8 cellular contexts compared by ENCODE assay signal in genomic region chr1:156119503-156120209, GRCh38. TPM values are rescaled to one million over a fixed set of nuclear protein-coding genes. Genes with fewer than 3 reads are reported as not detected.
DNase-seq lines count a peak whose midpoint lies in the region; ATAC-seq, FAIRE-seq and TF ChIP-seq lines count a peak whose summit lies in the region.

No MANE protein-coding gene starts in this region.

- peak overlapping the region; percentile 68 for H3K4me2 ChIP-seq in HepG2 (ENCODE audit: low read depth, low read length)

- H4K20me1 ChIP-seq in HepG2 (ENCODE audit: insufficient read depth, low read length), result peaks cover 6% of the 10 kb centered on the region; the same call in 1 of the 2 replicates

- H2AFZ ChIP-seq in HepG2 (ENCODE audit: low read length), result no peak overlapping the region

- TF ChIP-seq CTCF in CD4-positive, alpha-beta T cell (IDR thresholded peaks at IDR 0.05), result no peak
- TF ChIP-seq CTCF in HepG2 (CRISPR knock-in tag; IDR thresholded peaks at IDR 0.05) (no peak), uterus (IDR thresholded peaks at IDR 0.05) (no peak), GM10248 (IDR thresholded peaks at IDR 0.05; ENCODE audit: control extremely low read depth, extremely low read depth, low read depth, missing control alignments) (no peak)

- peaks cover 32% of the 10 kb centered on the region for H3K27me3 Mint-ChIP-seq in CD4-positive, alpha-beta T cell

- no peak for TF ChIP-seq RAD21 in HepG2 (CRISPR knock-in tag; IDR thresholded peaks at IDR 0.05)

- no peaks in the 10 kb centered on the region for H3K9me3 ChIP-seq in CD4-positive, alpha-beta T cell (ENCODE audit: control insufficient read depth, low read length)
- H3K9me3 ChIP-seq in HepG2 (ENCODE audit: low read length) (no peaks in the 10 kb centered on the region), uterus (no peaks in the 10 kb centered on the region)

- CTCF ChIA-PET in CD4-positive, alpha-beta T cell (lab: Charles Lee), result interaction anchor here (1.2 to 10.7 kb wide), 3 partner anchors 10 to 105 kb away, joined by 3 to 101 read pairs (median 4); no protein-coding TSS in a partner anchor
- CTCF ChIA-PET in HepG2 (lab: Yijun Ruan, JAX; ENCODE audit: low intra/inter-chr PET ratio, low total read pairs), result no interaction called here
- CTCF ChIA-PET in GM10248 (lab: Yijun Ruan, JAX), result interaction anchor here (1.0 to 27.7 kb wide), 4 partner anchors 9 to 105 kb away, joined by 5 to 1172 read pairs (median 68); partner anchors contain the start of gene MEX3A

- no peaks in the 10 kb centered on the region for H3K9me3 Mint-ChIP-seq in CD4-positive, alpha-beta T cell

- FAIRE-seq in HepG2 (lab: Jason Lieb, UNC), result no peak

- H3K79me2 ChIP-seq in HepG2 (ENCODE audit: insufficient read depth, low read length), result peaks cover 95% of the 10 kb centered on the region

- H3K36me3 ChIP-seq in HepG2 (replicated peaks in 1 of 2; ENCODE audit: control insufficient read depth in 1 of 2, insufficient read depth in 2 of 2, low read length in 2 of 2) (peaks cover 0 to 7% of the 10 kb centered on the region in 2 experiments; a peak in 4 of 5 replicates), uterus (no peaks in the 10 kb centered on the region)

- WGBS in HepG2 (ENCODE audit: low lambda C conversion rate), result 66% methylated on average over 3 of the region's 3 CpGs

- H3K4me1 ChIP-seq in HepG2 (ENCODE audit: insufficient read depth, low read length) (peaks cover 85% of the 10 kb centered on the region), uterus (peaks cover 22 to 36% of the 10 kb centered on the region in 2 donors)

- peaks cover 49% of the 10 kb centered on the region for H3K4me1 Mint-ChIP-seq in CD4-positive, alpha-beta T cell (ENCODE audit: low read depth)

- no TSS peak for BruUV-seq in HepG2 (replicated peaks; lab: Mats Ljungman, UMichigan)

- H3K36me3 Mint-ChIP-seq in CD4-positive, alpha-beta T cell (ENCODE audit: low read depth), result peaks cover 12% of the 10 kb centered on the region

- peaks cover 14% of the 10 kb centered on the region for H3K27me3 ChIP-seq in CD4-positive, alpha-beta T cell (ENCODE audit: control insufficient read depth, insufficient read depth, low read length)
- H3K27me3 ChIP-seq in HepG2 (ENCODE audit: control insufficient read depth in 1 of 2, insufficient read depth in 2 of 2, low read length in 2 of 2) (no peaks in the 10 kb centered on the region; a peak in 1 of 5 replicates), uterus (no peaks in the 10 kb centered on the region)

- no peak overlapping the region for H3K27ac ChIP-seq in CD4-positive, alpha-beta T cell (ENCODE audit: low read depth, low read length)
- H3K27ac ChIP-seq in HepG2 (ENCODE audit: extremely low read length, insufficient read depth, low read length), result peak overlapping the region; percentile 91
- H3K27ac ChIP-seq in uterus, result peak overlapping the region; percentile 97 to 99

- H3K9ac ChIP-seq in HepG2 (ENCODE audit: insufficient read depth, low read depth, low read length), result peak overlapping the region; percentile 48

- peak overlapping the region; percentile 25 for H3K4me3 Mint-ChIP-seq in CD4-positive, alpha-beta T cell

- ATAC-seq in CD4-positive, alpha-beta T cell (ENCODE audit: poor library complexity), result no peak
- ATAC-seq in HepG2, result no peak
- no peak for ATAC-seq in HG02852 (IDR thresholded peaks at IDR 0.05; ENCODE audit: unreplicated experiment)

- peak overlapping the region in 1 of 3 experiments; percentile 38; a peak in 2 of 6 replicates for H3K4me3 ChIP-seq in HepG2 (replicated peaks in 1 of 3; ENCODE audit: insufficient read depth in 1 of 3, low read depth in 2 of 3, low read length in 3 of 3)
- H3K4me3 ChIP-seq in uterus, result peak overlapping the region; percentile 82 to 96

- H3K27ac Mint-ChIP-seq in CD4-positive, alpha-beta T cell, result peak overlapping the region; percentile 51

- TF ChIP-seq EP300 in HepG2 (IDR thresholded peaks at IDR 0.05; ENCODE audit: low read depth in 2 of 2, low read length in 2 of 2) (no peak), HepG2 (CRISPR knock-in tag; IDR thresholded peaks at IDR 0.05; ENCODE audit: borderline replicate concordance) (no peak)

- peak in 2 of 10 experiments; percentile 42 to 45 for DNase-seq in CD4-positive, alpha-beta T cell
- peak; percentile 56 for DNase-seq in NCI-H226
- peak; percentile 74 for DNase-seq in astrocyte of the hippocampus (ENCODE audit: low read depth, low spot score)
- no peak for DNase-seq in HepG2 (ENCODE audit: low spot score)
- DNase-seq in uterus, result peak; percentile 63
- DNase-seq in GM10248 (ENCODE audit: extremely low spot score), result no peak
- no peak for DNase-seq in cerebellar nuclear complex (lab: John Stamatoyannopoulos, UW)

- in situ Hi-C loops in HepG2 (cut with HindIII; ENCODE audit: extremely low pct_ligation_motif_present, low pct_unique_long_range_greater_than_20kb), result no loop called here

- POLR2A ChIA-PET in CD4-positive, alpha-beta T cell (lab: Charles Lee), result interaction anchor here (1.4 kb wide), 2 partner anchors 14 to 93 kb away, joined by 3 to 4 read pairs; partner anchors contain the start of gene PMF1
- POLR2A ChIA-PET in HepG2 (lab: Yijun Ruan, JAX), result interaction anchor here (1.0 to 4.8 kb wide), 7 partner anchors 9 to 218 kb away, joined by 3 to 108 read pairs (median 7); partner anchors contain the start of genes CCT3, MEX3A, PMF1 and TSACC
- POLR2A ChIA-PET in GM10248 (lab: Yijun Ruan, JAX), result interaction anchor here (1.1 to 17.9 kb wide), 4 partner anchors 7 to 18 kb away, joined by 3 to 266 read pairs (median 5); no protein-coding TSS in a partner anchor

- intact Hi-C loops in CD4-positive, alpha-beta T cell (cut with DNase I, micrococcal nuclease), result no loop called here
- intact Hi-C loops in HepG2 (cut with micrococcal nuclease; ENCODE audit: unreplicated experiment) (no loop called here), uterus (cut with DNase I; ENCODE audit: low total_unique reads) (no loop called here)

- no peak for TF ChIP-seq POLR2A in HepG2 (IDR thresholded peaks at IDR 0.05; ENCODE audit: insufficient read depth in 1 of 2, low read depth in 2 of 2, low read length in 2 of 2)
- no peak for TF ChIP-seq POLR2A in uterus (IDR thresholded peaks at IDR 0.05)

RNA-seq across cellular contexts. Expression of gene LMNA, which starts 5.1 kb away (rescaled TPM):
- total RNA-seq in CD4-positive, alpha-beta T cell, result 100 to 1,000 TPM; 435 to 455 TPM
- total RNA-seq in HepG2 (2016; rRNA removed; fragmentation: Illumina TruSeq; extraction: Trizol) (190 and 225 TPM in 2 replicates), uterus (100 to 1,000 TPM; 245 to 533 (median 373) TPM)
- total RNA-seq in HepG2 (2016; cell fraction: cytosol; rRNA removed; fragmentation: Illumina TruSeq; extraction: Trizol; ENCODE audit: low read depth), result 16.7 and 20.3 TPM in 2 replicates
- 150 and 214 TPM in 2 replicates for total RNA-seq in HepG2 (2016; cell fraction: insoluble cytoplasmic fraction; rRNA removed; fragmentation: Illumina TruSeq; extraction: Trizol)
- 22.8 and 26.6 TPM in 2 replicates for total RNA-seq in HepG2 (2016; cell fraction: membrane; rRNA removed; fragmentation: Illumina TruSeq; extraction: Trizol)
- 106 and 117 TPM in 2 replicates for total RNA-seq in HepG2 (2016; cell fraction: nucleus; rRNA removed; fragmentation: Illumina TruSeq; extraction: Trizol)
- 107 and 110 TPM in 2 replicates for polyA plus RNA-seq in HepG2 (2011; rRNA removed)
- 79.6 and 122 TPM in 2 replicates for polyA plus RNA-seq in HepG2 (2011; cell fraction: cytosol; rRNA removed)
- polyA plus RNA-seq in HepG2 (2011; cell fraction: nucleus; rRNA removed), result 236 and 366 TPM in 2 replicates
- polyA plus RNA-seq in HepG2 (2012), result 86.7 and 101 TPM in 2 replicates
- 11.1 and 13.2 TPM in 2 replicates for polyA plus RNA-seq in HepG2 (2016; cell fraction: cytosol; fragmentation: Illumina TruSeq; extraction: Trizol; ENCODE audit: low read depth)
- polyA plus RNA-seq in HepG2 (2016; cell fraction: insoluble cytoplasmic fraction; fragmentation: Illumina TruSeq; extraction: Trizol; ENCODE audit: low read depth), result 143 and 179 TPM in 2 replicates
- polyA plus RNA-seq in HepG2 (2016; cell fraction: membrane; fragmentation: Illumina TruSeq; extraction: Trizol; ENCODE audit: low read depth), result 12.6 and 16.9 TPM in 2 replicates
- 177 and 182 TPM in 2 replicates for polyA plus RNA-seq in HepG2 (2016; cell fraction: nucleus; fragmentation: Illumina TruSeq; extraction: Trizol; ENCODE audit: insufficient read depth, low read depth)
- 159 and 307 TPM in 2 replicates for polyA minus RNA-seq in HepG2 (2011; rRNA and poly(A)+ RNA removed; ENCODE audit: low replicate concordance)
- polyA minus RNA-seq in HepG2 (2011; cell fraction: cytosol; rRNA and poly(A)+ RNA removed), result 120 and 130 TPM in 2 replicates
- polyA minus RNA-seq in HepG2 (2011; cell fraction: nucleus; rRNA and poly(A)+ RNA removed), result 67.7 and 70.4 TPM in 2 replicates

RNA-seq across cellular contexts. Expression of gene SEMA4A, which starts 33.7 kb away (rescaled TPM):
- total RNA-seq in CD4-positive, alpha-beta T cell, result 10 to 100 TPM in 1 of 2 experiments, 1 to 10 TPM in 1; 9.4 to 10.1 TPM
- total RNA-seq in HepG2 (2016; rRNA removed; fragmentation: Illumina TruSeq; extraction: Trizol), result 0.09 TPM in 1 of 2 replicates, not detected in the other
- total RNA-seq in HepG2 (2016; cell fraction: cytosol; rRNA removed; fragmentation: Illumina TruSeq; extraction: Trizol; ENCODE audit: low read depth), result not detected in 2 replicates
- 0.15 TPM in 1 of 2 replicates, not detected in the other for total RNA-seq in HepG2 (2016; cell fraction: insoluble cytoplasmic fraction; rRNA removed; fragmentation: Illumina TruSeq; extraction: Trizol)
- not detected in 2 replicates for total RNA-seq in HepG2 (2016; cell fraction: membrane; rRNA removed; fragmentation: Illumina TruSeq; extraction: Trizol)
- total RNA-seq in HepG2 (2016; cell fraction: nucleus; rRNA removed; fragmentation: Illumina TruSeq; extraction: Trizol), result 0.13 TPM in 1 of 2 replicates, not detected in the other
- 0.14 and 0.20 TPM in 2 replicates for polyA plus RNA-seq in HepG2 (2011; rRNA removed)
- polyA plus RNA-seq in HepG2 (2011; cell fraction: cytosol; rRNA removed), result 0.08 and 0.09 TPM in 2 replicates
- polyA plus RNA-seq in HepG2 (2011; cell fraction: nucleus; rRNA removed), result 0.21 and 0.61 TPM in 2 replicates
- 0.19 and 0.21 TPM in 2 replicates for polyA plus RNA-seq in HepG2 (2012)
- not detected in 2 replicates for polyA plus RNA-seq in HepG2 (2016; cell fraction: cytosol; fragmentation: Illumina TruSeq; extraction: Trizol; ENCODE audit: low read depth)
- polyA plus RNA-seq in HepG2 (2016; cell fraction: insoluble cytoplasmic fraction; fragmentation: Illumina TruSeq; extraction: Trizol; ENCODE audit: low read depth), result 0.45 TPM in 1 of 2 replicates, not detected in the other
- polyA plus RNA-seq in HepG2 (2016; cell fraction: membrane; fragmentation: Illumina TruSeq; extraction: Trizol; ENCODE audit: low read depth), result not detected in 2 replicates
- polyA plus RNA-seq in HepG2 (2016; cell fraction: nucleus; fragmentation: Illumina TruSeq; extraction: Trizol; ENCODE audit: insufficient read depth, low read depth), result 0.15 TPM in 1 of 2 replicates, not detected in the other
- 0.88 and 18.6 TPM in 2 replicates for polyA minus RNA-seq in HepG2 (2011; rRNA and poly(A)+ RNA removed; ENCODE audit: low replicate concordance)
- polyA minus RNA-seq in HepG2 (2011; cell fraction: cytosol; rRNA and poly(A)+ RNA removed), result not detected in 2 replicates
- polyA minus RNA-seq in HepG2 (2011; cell fraction: nucleus; rRNA and poly(A)+ RNA removed), result 0.39 TPM in 1 of 2 replicates, not detected in the other
- 1 to 10 TPM in 3 of 4 donors, not detected in 1; 3.1 to 8.2 (median 4.1) TPM for total RNA-seq in uterus

RNA-seq across cellular contexts. Expression of gene MEX3A, which starts 37.4 kb away (rescaled TPM):
- total RNA-seq in CD4-positive, alpha-beta T cell, result under 1 TPM; 0.27 to 0.36 TPM
- total RNA-seq in HepG2 (2016; rRNA removed; fragmentation: Illumina TruSeq; extraction: Trizol) (7.6 TPM in 2 replicates), uterus (10 to 100 TPM in 1 of 4 donors, 1 to 10 TPM in 1, under 1 TPM in 2; 0.29 to 13.3 (median 2.0) TPM)
- total RNA-seq in HepG2 (2016; cell fraction: cytosol; rRNA removed; fragmentation: Illumina TruSeq; extraction: Trizol; ENCODE audit: low read depth), result 1.4 and 2.5 TPM in 2 replicates
- total RNA-seq in HepG2 (2016; cell fraction: insoluble cytoplasmic fraction; rRNA removed; fragmentation: Illumina TruSeq; extraction: Trizol), result 5.3 and 7.9 TPM in 2 replicates
- total RNA-seq in HepG2 (2016; cell fraction: membrane; rRNA removed; fragmentation: Illumina TruSeq; extraction: Trizol), result 4.5 and 7.8 TPM in 2 replicates
- total RNA-seq in HepG2 (2016; cell fraction: nucleus; rRNA removed; fragmentation: Illumina TruSeq; extraction: Trizol), result 6.2 and 7.5 TPM in 2 replicates
- polyA plus RNA-seq in HepG2 (2011; rRNA removed), result 9.0 and 9.1 TPM in 2 replicates
- 7.3 and 8.1 TPM in 2 replicates for polyA plus RNA-seq in HepG2 (2011; cell fraction: cytosol; rRNA removed)
- 11.9 and 12.9 TPM in 2 replicates for polyA plus RNA-seq in HepG2 (2011; cell fraction: nucleus; rRNA removed)
- 4.3 and 9.1 TPM in 2 replicates for polyA plus RNA-seq in HepG2 (2012)
- 2.9 and 3.3 TPM in 2 replicates for polyA plus RNA-seq in HepG2 (2016; cell fraction: cytosol; fragmentation: Illumina TruSeq; extraction: Trizol; ENCODE audit: low read depth)
- polyA plus RNA-seq in HepG2 (2016; cell fraction: insoluble cytoplasmic fraction; fragmentation: Illumina TruSeq; extraction: Trizol; ENCODE audit: low read depth), result 10.7 and 11.1 TPM in 2 replicates
- 4.7 and 6.0 TPM in 2 replicates for polyA plus RNA-seq in HepG2 (2016; cell fraction: membrane; fragmentation: Illumina TruSeq; extraction: Trizol; ENCODE audit: low read depth)
- polyA plus RNA-seq in HepG2 (2016; cell fraction: nucleus; fragmentation: Illumina TruSeq; extraction: Trizol; ENCODE audit: insufficient read depth, low read depth), result 14.7 and 15.4 TPM in 2 replicates
- polyA minus RNA-seq in HepG2 (2011; rRNA and poly(A)+ RNA removed; ENCODE audit: low replicate concordance), result 2.3 and 13.0 TPM in 2 replicates
- polyA minus RNA-seq in HepG2 (2011; cell fraction: cytosol; rRNA and poly(A)+ RNA removed), result 10.6 and 11.8 TPM in 2 replicates
- 4.1 and 6.2 TPM in 2 replicates for polyA minus RNA-seq in HepG2 (2011; cell fraction: nucleus; rRNA and poly(A)+ RNA removed)

RNA-seq across cellular contexts. Expression of gene RAB25, which starts 58.7 kb away (rescaled TPM):
- 1 to 10 TPM in 1 of 2 experiments, under 1 TPM in 1; 0.58 to 1.3 TPM for total RNA-seq in CD4-positive, alpha-beta T cell
- total RNA-seq in HepG2 (2016; rRNA removed; fragmentation: Illumina TruSeq; extraction: Trizol) (0.20 TPM in 1 of 2 replicates, not detected in the other), uterus (1 to 10 TPM in 2 of 4 donors, not detected in 2; 5.0 to 5.5 TPM)
- not detected in 2 replicates for total RNA-seq in HepG2 (2016; cell fraction: cytosol; rRNA removed; fragmentation: Illumina TruSeq; extraction: Trizol; ENCODE audit: low read depth)
- 0.17 TPM in 1 of 2 replicates, not detected in the other for total RNA-seq in HepG2 (2016; cell fraction: insoluble cytoplasmic fraction; rRNA removed; fragmentation: Illumina TruSeq; extraction: Trizol)
- total RNA-seq in HepG2 (2016; cell fraction: membrane; rRNA removed; fragmentation: Illumina TruSeq; extraction: Trizol), result 0.17 TPM in 1 of 2 replicates, not detected in the other
- total RNA-seq in HepG2 (2016; cell fraction: nucleus; rRNA removed; fragmentation: Illumina TruSeq; extraction: Trizol), result not detected in 2 replicates
- 0.12 and 0.22 TPM in 2 replicates for polyA plus RNA-seq in HepG2 (2011; rRNA removed)
- polyA plus RNA-seq in HepG2 (2011; cell fraction: cytosol; rRNA removed), result 0.12 and 0.21 TPM in 2 replicates
- polyA plus RNA-seq in HepG2 (2011; cell fraction: nucleus; rRNA removed), result 0.33 and 0.37 TPM in 2 replicates
- 0.33 and 0.34 TPM in 2 replicates for polyA plus RNA-seq in HepG2 (2012)
- not detected in 2 replicates for polyA plus RNA-seq in HepG2 (2016; cell fraction: cytosol; fragmentation: Illumina TruSeq; extraction: Trizol; ENCODE audit: low read depth)
- polyA plus RNA-seq in HepG2 (2016; cell fraction: insoluble cytoplasmic fraction; fragmentation: Illumina TruSeq; extraction: Trizol; ENCODE audit: low read depth), result not detected in 2 replicates
- not detected in 2 replicates for polyA plus RNA-seq in HepG2 (2016; cell fraction: membrane; fragmentation: Illumina TruSeq; extraction: Trizol; ENCODE audit: low read depth)
- polyA plus RNA-seq in HepG2 (2016; cell fraction: nucleus; fragmentation: Illumina TruSeq; extraction: Trizol; ENCODE audit: insufficient read depth, low read depth), result not detected in 2 replicates
- polyA minus RNA-seq in HepG2 (2011; rRNA and poly(A)+ RNA removed; ENCODE audit: low replicate concordance), result not detected in 2 replicates
- not detected in 2 replicates for polyA minus RNA-seq in HepG2 (2011; cell fraction: cytosol; rRNA and poly(A)+ RNA removed)
- polyA minus RNA-seq in HepG2 (2011; cell fraction: nucleus; rRNA and poly(A)+ RNA removed), result not detected in 2 replicates

Comparison
In these comparisons a context has a peak if more than half of its experiments do, and no peak if none do; other contexts are left out.
1. DNase-seq: peak in NCI-H226 (single experiment), astrocyte of the hippocampus (single experiment) and uterus (2 of 2); none in HepG2 (single experiment), GM10248 (single experiment) and cerebellar nuclear complex (0 of 2).